8 cellular contexts compared by ENCODE assay signal in genomic region chr16:117381-118365, GRCh38. TPM values are rescaled to one million over a fixed set of nuclear protein-coding genes. Genes with fewer than 3 reads are reported as not detected.
DNase-seq lines count a peak whose midpoint lies in the region; ATAC-seq and TF ChIP-seq lines count a peak whose summit lies in the region.

No MANE protein-coding gene starts in this region.

- peak overlapping the region in 5 of 6 donors; percentile 7 to 67 (median 28) for H3K27ac Mint-ChIP-seq in immature natural killer cell

- H3K9me3 ChIP-seq in ascending aorta, result no peaks in the 10 kb centered on the region

- no peaks in the 10 kb centered on the region for H3K9me3 Mint-ChIP-seq in immature natural killer cell

- intact Hi-C loops in ascending aorta (cut with DNase I), result no loop called here

- H3K4me3 ChIP-seq in GM12865 (ENCODE audit: low read depth, low read length) (no peak overlapping the region), ascending aorta (no peak overlapping the region)

- H3K4me1 ChIP-seq in ascending aorta, result peaks cover 0 to 3% of the 10 kb centered on the region in 2 donors

- peak; percentile 75 for TF ChIP-seq CTCF in GM12865 (IDR thresholded peaks at IDR 0.05; ENCODE audit: insufficient read depth, low read depth, low read length, missing control alignments)
- peak; percentile 24 to 50 (median 38) for TF ChIP-seq CTCF in ascending aorta (IDR thresholded peaks at IDR 0.05)

- no peak overlapping the region for H3K27ac ChIP-seq in ascending aorta

- H3K36me3 ChIP-seq in ascending aorta, result peaks cover 0 to 14% of the 10 kb centered on the region in 2 donors

- peaks cover 19 to 24% of the 10 kb centered on the region in 2 donors for H3K4me1 Mint-ChIP-seq in immature natural killer cell

- H3K27me3 ChIP-seq in ascending aorta, result no peaks in the 10 kb centered on the region

- peaks cover 0 to 29% (median 10%) of the 10 kb centered on the region in 3 donors for H3K36me3 Mint-ChIP-seq in immature natural killer cell

- H3K4me3 Mint-ChIP-seq in immature natural killer cell, result no peak overlapping the region

- ATAC-seq in HG02981 (IDR thresholded peaks at IDR 0.05; ENCODE audit: unreplicated experiment) (no peak), GM21619 (IDR thresholded peaks at IDR 0.05; ENCODE audit: unreplicated experiment) (no peak)

- peaks cover 0 to 1% (median 0%) of the 10 kb centered on the region in 3 donors for H3K27me3 Mint-ChIP-seq in immature natural killer cell (ENCODE audit: low read depth in 3 of 3)

- DNase-seq in GM12865 (ENCODE audit: low read depth), result peak; percentile 69
- DNase-seq in NCI-H1105 treated with DMSO at 0.1 percent for 48 hours (lab: John Stamatoyannopoulos, UW), result peak; percentile 76
- peak in 4 of 5 experiments; percentile 40 to 64 (median 49) for DNase-seq in T-helper 2 cell
- no peak for DNase-seq in ascending aorta (ENCODE audit: low spot score in 2 of 2)
- peak; percentile 64 to 71 (median 65) for DNase-seq in immature natural killer cell
- peak; percentile 59 to 61 for DNase-seq in stimulated activated CD4-positive, alpha-beta T cell treated with anti-CD3 and anti-CD28 coated beads, Interleukin-4, amount 100 ng/mL, for 48 hours (ENCODE audit: low read depth in 2 of 2)

RNA-seq across cellular contexts. Expression of gene NPRL3, which starts 20.8 kb away (rescaled TPM):
- 24.9 TPM for total RNA-seq in ascending aorta
- 10 to 100 TPM; 13.3 to 28.6 (median 27.0) TPM for polyA plus RNA-seq in immature natural killer cell

RNA-seq across cellular contexts. Expression of gene HBZ, which starts 34.8 kb away (rescaled TPM):
- not detected for total RNA-seq in ascending aorta
- not detected for polyA plus RNA-seq in immature natural killer cell

RNA-seq across cellular contexts. Expression of gene MPG, which starts 39.6 kb away (rescaled TPM):
- total RNA-seq in ascending aorta, result 406 TPM
- polyA plus RNA-seq in immature natural killer cell, result 100 to 1,000 TPM in 2 of 3 donors, 10 to 100 TPM in 1; 96.0 to 134 (median 106) TPM

RNA-seq across cellular contexts. Expression of gene RHBDF1, which starts 45.2 kb away (rescaled TPM):
- total RNA-seq in ascending aorta, result 146 TPM
- polyA plus RNA-seq in immature natural killer cell, result under 1 TPM in 1 of 3 donors, not detected in 2; 0.24 TPM

RNA-seq across cellular contexts. Expression of gene HBM, which starts 48.1 kb away (rescaled TPM):
- not detected for total RNA-seq in ascending aorta
- polyA plus RNA-seq in immature natural killer cell, result 1 to 10 TPM in 1 of 3 donors, not detected in 2; 2.5 TPM

Comparison
In these comparisons a context has a peak if more than half of its experiments do, and no peak if none do; other contexts are left out.
1. DNase-seq: peak in GM12865 (single experiment), NCI-H1105 treated with DMSO at 0.1 percent for 48 hours (single experiment), T-helper 2 cell (4 of 5), immature natural killer cell (3 of 3) and stimulated activated CD4-positive, alpha-beta T cell treated with anti-CD3 and anti-CD28 coated beads, Interleukin-4, amount 100 ng/mL, for 48 hours (2 of 2); none in ascending aorta (0 of 2).